ENCODE assay signal across 31 cellular contexts in the genomic region with DNA sequence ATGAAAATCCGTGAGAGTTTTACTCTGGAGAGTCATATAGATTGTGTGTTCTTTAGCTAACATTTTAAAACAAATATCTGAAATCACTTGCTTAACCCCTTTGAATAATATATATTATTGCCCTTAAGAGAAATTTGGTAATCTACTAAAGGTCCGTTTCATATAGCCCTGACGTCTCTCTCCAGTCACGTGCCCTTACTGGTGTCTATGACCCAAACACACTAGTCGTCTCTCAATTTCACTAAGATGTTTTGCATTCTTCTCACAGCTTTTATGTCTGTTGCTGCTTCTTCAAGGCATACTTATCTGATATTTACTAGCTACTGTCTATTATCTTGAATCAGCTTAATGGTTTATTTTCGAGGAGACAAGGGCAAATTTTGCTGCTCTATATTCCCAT.
DNase-seq lines count a peak whose midpoint lies in the region; ATAC-seq, FAIRE-seq and TF ChIP-seq lines count a peak whose summit lies in the region.
"Had no signal": no experiment of that assay in that cellular context is flagged by ENCODE, and none has a peak within 500 bp of the region (broad histone marks: within the 10 kb centered on the region; RNA-seq: fewer than 3 reads in every experiment).

No MANE protein-coding gene starts in this region.

- H3K4me3 ChIP-seq in OCI-LY7 (ENCODE audit: low read depth, low read length, poor library complexity, severe bottlenecking), result no peak overlapping the region
- H3K4me3 ChIP-seq in K562, result no peak overlapping the region
- H3K4me3 ChIP-seq: A549; BLaER1; BLaER1 treated with 17β-estradiol and CSF1 and Interleukin-3, amounts not matched to agents 10 nM and 100 nM had no signal

- no peaks in the 10 kb centered on the region for H4K20me1 ChIP-seq in OCI-LY7 (ENCODE audit: insufficient read depth, low read length)
- no peaks in the 10 kb centered on the region; the same call in 1 of the 2 replicates for H4K20me1 ChIP-seq in K562 (replicated peaks; ENCODE audit: control insufficient read depth, insufficient read depth, low read length)
- H4K20me1 ChIP-seq: BLaER1; BLaER1 treated with 17β-estradiol and CSF1 and Interleukin-3, amounts not matched to agents 10 nM and 100 nM had no signal

- H3K4me1 ChIP-seq in OCI-LY7 (ENCODE audit: insufficient read depth, low read length, poor library complexity, severe bottlenecking), result no peaks in the 10 kb centered on the region
- no peaks in the 10 kb centered on the region; a peak in 3 of 5 replicates for H3K4me1 ChIP-seq in K562 (replicated peaks in 1 of 2; ENCODE audit: control insufficient read depth in 2 of 2, insufficient read depth in 2 of 2, low read length in 2 of 2)
- H3K4me1 ChIP-seq: A549; BE2C; BLaER1; BLaER1 treated with 17β-estradiol and CSF1 and Interleukin-3, amounts not matched to agents 10 nM and 100 nM; Caco-2 had no signal

- H3K36me3 ChIP-seq in OCI-LY7 (ENCODE audit: insufficient read depth, low read length) (no peaks in the 10 kb centered on the region), K562 (ENCODE audit: control insufficient read depth, insufficient read depth, low read length) (peaks cover 5% of the 10 kb centered on the region; the same call in 1 of the 3 replicates)
- H3K36me3 ChIP-seq: BE2C; BLaER1; BLaER1 treated with 17β-estradiol and CSF1 and Interleukin-3, amounts not matched to agents 10 nM and 100 nM had no signal

- no peak for TF ChIP-seq EP300 in K562 (IDR thresholded peaks at IDR 0.05; ENCODE audit: low read length)

- H3K9me3 ChIP-seq in OCI-LY7 (ENCODE audit: low read length) (no peaks in the 10 kb centered on the region), K562 (replicated peaks; ENCODE audit: control insufficient read depth, insufficient read depth, low read depth, low read length) (no peaks in the 10 kb centered on the region)
- H3K9me3 ChIP-seq: A549; BE2C; BLaER1; BLaER1 treated with 17β-estradiol and CSF1 and Interleukin-3, amounts not matched to agents 10 nM and 100 nM; Caco-2 had no signal

- H3K9me1 ChIP-seq in K562 (ENCODE audit: control insufficient read depth, insufficient read depth, low read length), result no peaks in the 10 kb centered on the region

- FAIRE-seq in K562 (lab: Jason Lieb, UNC), result no peak
- FAIRE-seq: A204.1, A549, D721Med had no signal

- ATAC-seq in K562 (peak; percentile 65), HG03521 (IDR thresholded peaks at IDR 0.05; ENCODE audit: unreplicated experiment) (no peak)
- ATAC-seq: A549; CD8-positive, alpha-beta T cell had no signal

- 8% methylated on average over 5 of the region's 6 CpGs for WGBS in K562 (ENCODE audit: insufficient coverage, low coverage, missing lambda C conversion rate)

- H2AFZ ChIP-seq in OCI-LY7 (ENCODE audit: low read length) (peak overlapping the region; percentile 50; the same call in 1 of the 2 replicates), K562 (ENCODE audit: low read depth, low read length) (no peak overlapping the region)

- intact Hi-C loops in OCI-LY7 (cut with micrococcal nuclease; ENCODE audit: unreplicated experiment) (no loop called here), K562 (cut with micrococcal nuclease) (no loop called here)

- no peaks in the 10 kb centered on the region for H3K27me3 ChIP-seq in K562 (ENCODE audit: control insufficient read depth in 2 of 2, insufficient read depth in 2 of 2, low read length in 2 of 2)
- H3K27me3 ChIP-seq: BE2C; BLaER1; BLaER1 treated with 17β-estradiol and CSF1 and Interleukin-3, amounts not matched to agents 10 nM and 100 nM had no signal

- H3K4me2 ChIP-seq in OCI-LY7 (ENCODE audit: low read length), result no peak overlapping the region
- peak overlapping the region; percentile 24 for H3K4me2 ChIP-seq in K562 (ENCODE audit: insufficient read depth, low read length)
- H3K4me2 ChIP-seq: A549; BLaER1; BLaER1 treated with 17β-estradiol and CSF1 and Interleukin-3, amounts not matched to agents 10 nM and 100 nM had no signal

- no peaks in the 10 kb centered on the region for H3K79me2 ChIP-seq in OCI-LY7 (ENCODE audit: insufficient read depth, low read depth, low read length)
- peaks cover 96% of the 10 kb centered on the region for H3K79me2 ChIP-seq in K562 (ENCODE audit: control insufficient read depth, insufficient read depth, low read length)

- DNase-seq in OCI-LY7 (ENCODE audit: low spot score), result no peak
- no peak for DNase-seq in K562 (ENCODE audit: extremely low read depth in 1 of 4, low spot score in 3 of 4)
- DNase-seq in islet precursor cell, result no peak
- DNase-seq: 8988T; ACHN; AML-193; BE2C; C1 segment of cervical spinal cord; Caco-2; Calu3; CD4-positive, alpha-beta memory T cell; CD4-positive, alpha-beta T cell; CD4-positive, CD25-positive, alpha-beta regulatory T cell; CD8-positive, alpha-beta memory T cell; CD8-positive, alpha-beta T cell; COR-L47; DMS 273 treated with DMSO at 0.1 percent for 48 hours; DMS153; DMS53; DMS79; DMS79 treated with DMSO at 0.1 percent for 48 hours; DND-41; EL had no signal

- TF ChIP-seq RAD21 in K562 (CRISPR knock-in tag; conservative IDR thresholded peaks at IDR 0.05 in 1 of 2, IDR thresholded peaks at IDR 0.05 in 1 of 2), result no peak

- no peaks in the 10 kb centered on the region for H3K9me2 ChIP-seq in OCI-LY7 (ENCODE audit: insufficient read depth, low read length)

- in situ Hi-C loops in K562 (cut with MboI), result no loop called here

- H3K27ac ChIP-seq in OCI-LY7 (ENCODE audit: low read depth, low read length, poor library complexity, severe bottlenecking) (no peak overlapping the region), K562 (ENCODE audit: extremely low read depth, low read depth, low read length) (no peak overlapping the region)
- H3K27ac ChIP-seq: 22Rv1; A549; BLaER1; BLaER1 treated with 17β-estradiol and CSF1 and Interleukin-3, amounts not matched to agents 10 nM and 100 nM; C4-2B had no signal

- TF ChIP-seq CTCF in OCI-LY7 (conservative IDR thresholded peaks at IDR 0.05; ENCODE audit: low read length) (no peak), K562 (IDR thresholded peaks at IDR 0.05 in 2 of 3, conservative IDR thresholded peaks at IDR 0.05 in 1 of 3; ENCODE audit: insufficient read depth in 2 of 3, low read depth in 1 of 3, low read length in 3 of 3) (no peak)

- CTCF ChIA-PET in OCI-LY7 (lab: Charles Lee; ENCODE audit: unreplicated experiment), result no interaction called here
- CTCF ChIA-PET in K562 (lab: Yijun Ruan, JAX; ENCODE audit: low intra/inter-chr PET ratio), result no interaction called here

- BruUV-seq in OCI-LY7 (replicated peaks; lab: Mats Ljungman, UMichigan) (no TSS peak), K562 (replicated peaks; lab: Mats Ljungman, UMichigan) (no TSS peak)

- POLR2A ChIA-PET in OCI-LY7 (lab: Charles Lee) (no interaction called here), K562 (lab: Yijun Ruan, JAX) (interaction anchor here (1.6 kb wide), 1 partner anchor 12 kb away, joined by 4 read pairs; no protein-coding TSS in a partner anchor)

- no peak for TF ChIP-seq POLR2A in K562 (conservative IDR thresholded peaks at IDR 0.05)

- no peak overlapping the region for H3K9ac ChIP-seq in K562 (ENCODE audit: insufficient read depth in 1 of 2, low read depth in 2 of 2, low read length in 2 of 2)
- H3K9ac ChIP-seq: BLaER1; BLaER1 treated with 17β-estradiol and CSF1 and Interleukin-3, amounts not matched to agents 10 nM and 100 nM had no signal

TF ChIP-seq in K562, 482 proteins besides CTCF, POLR2A, EP300 and RAD21:
- TF ChIP-seq USF2 (CRISPR knock-in tag; IDR thresholded peaks at IDR 0.05) (peak; percentile 71), RAD51 (IDR thresholded peaks at IDR 0.05; ENCODE audit: borderline replicate concordance, low read depth) (peak; percentile 61; the same call in 1 of the 2 replicates), STAT5B (CRISPR knock-in tag; IDR thresholded peaks at IDR 0.05) (no peak), CAMTA2 (CRISPR knock-in tag; conservative IDR thresholded peaks at IDR 0.05) (no peak), SUPT5H (IDR thresholded peaks at IDR 0.05) (peak; percentile 26; the same call in 1 of the 2 replicates), SRSF7 (optimal IDR thresholded peaks at IDR 0.05; ENCODE audit: low read depth, low read length) (no peak), ZNF780A (CRISPR knock-in tag; IDR thresholded peaks at IDR 0.05) (no peak), USF1 (CRISPR knock-in tag; IDR thresholded peaks at IDR 0.05) (no peak), POLR2AphosphoS5 (IDR thresholded peaks at IDR 0.05; ENCODE audit: control insufficient read depth, insufficient read depth, low read depth, low read length) (peak; percentile 43; the same call in 1 of the 2 replicates), TFAP4 (CRISPR knock-in tag; IDR thresholded peaks at IDR 0.05; ENCODE audit: borderline replicate concordance) (no peak), POLR2G (IDR thresholded peaks at IDR 0.05; ENCODE audit: low read depth, low read length) (0 out of 2 replicates have a peak, but pooled peaks have one; percentile 16), MECOM (CRISPR knock-in tag; IDR thresholded peaks at IDR 0.05) (no peak)
